ENCODE assay signal across 17 cellular contexts in the genomic region with DNA sequence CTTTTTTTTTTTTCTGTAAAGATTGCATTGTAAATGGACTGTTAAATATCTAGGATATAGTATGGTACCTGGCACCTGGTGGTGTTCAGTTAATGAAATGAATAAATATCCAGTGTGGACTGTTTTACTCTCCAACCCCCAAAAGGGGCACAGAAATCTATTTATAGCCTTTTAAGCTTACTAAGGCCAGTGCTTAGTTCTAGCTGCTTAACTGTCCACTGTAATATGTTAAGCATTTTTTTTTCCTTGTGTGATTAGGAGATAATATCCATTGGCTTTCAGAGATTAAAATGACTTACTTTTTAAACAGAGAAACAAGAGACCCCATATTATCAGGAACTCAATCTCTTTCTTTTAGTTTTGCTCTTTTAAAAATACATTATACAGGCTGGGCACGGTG.
"Had no signal": no experiment of that assay in that cellular context is flagged by ENCODE, and none has a peak within 500 bp of the region (broad histone marks: within the 10 kb centered on the region; RNA-seq: fewer than 3 reads in every experiment).

No MANE protein-coding gene starts in this region.

- H3K36me3 ChIP-seq: neutrophil had no signal

- ATAC-seq: esophagus mucosa; heart left ventricle; left lobe of liver; naive thymus-derived CD8-positive, alpha-beta T cell; right cardiac atrium had no signal

- H3K4me3 Mint-ChIP-seq: naive thymus-derived CD8-positive, alpha-beta T cell had no signal

- H3K4me3 ChIP-seq: dorsolateral prefrontal cortex, heart left ventricle had no signal

- DNase-seq: cortex of kidney; dorsolateral prefrontal cortex; effector CD8-positive, alpha-beta T cell; heart left ventricle; hippocampal formation; mammary epithelial cell; naive thymus-derived CD8-positive, alpha-beta T cell; right cardiac atrium; small intestine; stimulated activated CD4-positive, alpha-beta T cell treated with anti-CD3 and anti-CD28 coated beads, Interleukin-12 subunit alpha, Interleukin-12 subunit beta, amount 100 ng/mL, for 4 hours; stimulated activated naive CD4-positive, alpha-beta T cell treated with Interleukin-2 at 50 U/mL for 16 hours; trophoblast cell had no signal

- H3K9me3 Mint-ChIP-seq: naive thymus-derived CD8-positive, alpha-beta T cell had no signal

- H3K9me3 ChIP-seq: heart left ventricle, neutrophil had no signal

- H3K36me3 Mint-ChIP-seq: naive thymus-derived CD8-positive, alpha-beta T cell had no signal

- H3K27me3 ChIP-seq: dorsolateral prefrontal cortex, heart left ventricle, neutrophil had no signal

- H3K27ac ChIP-seq: heart left ventricle, neutrophil had no signal

- FAIRE-seq: endometrium, frontal cortex, small intestine had no signal
